11 cellular contexts compared by ENCODE assay signal in genomic region chr19:2529473-2529918, GRCh38. TPM values are rescaled to one million over a fixed set of nuclear protein-coding genes. Genes with fewer than 3 reads are reported as not detected.
A peak's percentile ranks its signal among the peaks of the same experiment; 100 is the strongest.
DNase-seq lines count a peak whose midpoint lies in the region; ATAC-seq and TF ChIP-seq lines count a peak whose summit lies in the region.
"Had no signal": no experiment of that assay in that cellular context is flagged by ENCODE, and none has a peak within 500 bp of the region (broad histone marks: within the 10 kb centered on the region; RNA-seq: fewer than 3 reads in every experiment).

No MANE protein-coding gene starts in this region.

- TF ChIP-seq CTCF in breast epithelium (IDR thresholded peaks at IDR 0.05) = no peak

- TF ChIP-seq POLR2A in breast epithelium (IDR thresholded peaks at IDR 0.05) = no peak

- no peaks in the 10 kb centered on the region for H3K27me3 ChIP-seq in breast epithelium
- no peaks in the 10 kb centered on the region for H3K27me3 ChIP-seq in H7 (ENCODE audit: control insufficient read depth, insufficient read depth, low read length)

- no peaks in the 10 kb centered on the region for H3K4me1 ChIP-seq in breast epithelium

- intact Hi-C loops in breast epithelium (cut with DNase I; ENCODE audit: low total_unique reads) = no loop called here

- no peak for ATAC-seq in GM18868 (IDR thresholded peaks at IDR 0.05; ENCODE audit: unreplicated experiment)
- ATAC-seq: T-helper 17 cell had no signal

- no peak overlapping the region for H3K4me3 ChIP-seq in breast epithelium
- no peak overlapping the region for H3K4me3 ChIP-seq in H7 (ENCODE audit: insufficient read depth, low read depth, low read length)

- no peaks in the 10 kb centered on the region for H3K36me3 ChIP-seq in breast epithelium
- H3K36me3 ChIP-seq in H7 (replicated peaks; ENCODE audit: control insufficient read depth, insufficient read depth, low read length) = no peaks in the 10 kb centered on the region

- peak overlapping the region; percentile 83 to 88 for H3K27ac ChIP-seq in breast epithelium
- H3K27ac ChIP-seq in caudate nucleus (ENCODE audit: low read depth, low read length) = no peak overlapping the region

- DNase-seq in DMS53 (lab: John Stamatoyannopoulos, UW) (peak; percentile 90), MV-4-11 (lab: John Stamatoyannopoulos, UW) (peak; percentile 50), breast epithelium (ENCODE audit: low spot score in 2 of 2) (peak in 1 of 2 donors; percentile 68), myocyte (ENCODE audit: low read depth) (peak; percentile 70), H7 (no peak), caudate nucleus (lab: John Stamatoyannopoulos, UW) (no peak)
- DNase-seq in activated naive CD4-positive, alpha-beta T cell treated with Interleukin-2 at 50 U/mL for 16 hours = no peak
- DNase-seq: anterior cingulate cortex, naive B cell, T-helper 17 cell had no signal

- no peaks in the 10 kb centered on the region for H3K9me3 ChIP-seq in breast epithelium

RNA-seq across cellular contexts. Expression of gene GADD45B, which starts 53.6 kb away (rescaled TPM):
- total RNA-seq in breast epithelium (100 to 1,000 TPM; 136 to 301 (median 172) TPM), myocyte (8.6 and 16.9 TPM in 2 replicates)
- polyA plus RNA-seq in myocyte (2012) = 144 TPM
- total RNA-seq in H7 (2014; rRNA removed; shearing (Covaris generic)) = 29.4 and 39.9 TPM in 2 replicates

Comparison
In these comparisons a context has a peak if more than half of its experiments do, and no peak if none do; other contexts are left out.
1. DNase-seq: peak in DMS53 (single experiment), MV-4-11 (single experiment) and myocyte (single experiment); none in activated naive CD4-positive, alpha-beta T cell treated with Interleukin-2 at 50 U/mL for 16 hours (single experiment), H7 (single experiment) and caudate nucleus (0 of 61).